In the genomic region with DNA sequence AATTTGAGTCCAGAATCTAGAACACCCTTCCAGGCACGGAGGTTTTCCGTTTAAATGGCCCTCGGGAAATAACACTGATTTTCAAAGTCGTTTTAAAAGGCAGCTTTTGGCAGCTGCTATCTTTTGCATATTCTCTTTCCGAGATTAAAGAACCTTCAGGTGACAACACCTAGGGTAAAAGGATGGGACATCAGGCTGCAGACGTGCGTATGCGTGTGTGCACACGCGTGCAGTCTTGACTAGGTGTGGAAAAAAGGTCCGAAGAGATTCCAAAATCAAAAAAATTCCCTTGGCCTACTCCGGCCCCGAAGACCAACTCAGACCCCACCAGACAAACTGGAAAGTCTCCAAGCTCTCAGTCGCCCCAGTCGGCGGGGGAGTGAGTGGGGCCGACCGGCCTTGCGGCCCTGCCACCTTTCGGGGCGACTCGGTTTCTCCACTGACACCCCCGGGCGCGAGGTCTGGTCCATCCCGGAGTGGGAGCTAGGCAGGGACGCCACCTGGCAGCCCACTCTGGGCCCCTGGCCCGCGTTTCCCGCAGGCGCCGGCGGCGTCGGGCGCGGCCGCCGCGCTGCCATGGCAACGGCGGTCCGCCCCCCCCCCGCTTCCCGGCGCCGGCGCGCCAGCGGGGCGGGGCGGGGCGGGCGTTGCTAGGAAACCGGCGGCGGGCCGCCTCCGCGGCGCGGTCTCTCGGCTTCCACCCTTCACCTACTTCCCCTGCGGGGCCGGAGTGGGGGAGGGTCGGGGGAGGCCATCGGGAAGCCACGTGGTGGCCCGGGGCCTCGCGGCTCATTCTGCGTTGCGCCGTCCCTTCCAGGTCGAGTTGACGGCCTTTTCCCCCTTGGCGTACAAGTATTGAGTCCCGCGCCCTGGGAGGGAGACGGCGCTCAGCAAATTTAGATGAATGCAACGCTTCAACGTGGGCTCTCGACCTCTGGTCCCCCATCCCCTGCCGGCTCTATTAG, we compare ENCODE assay signal across 8 cellular contexts.
DNase-seq lines count a peak whose midpoint lies in the region; ATAC-seq, FAIRE-seq and TF ChIP-seq lines count a peak whose summit lies in the region.

No MANE protein-coding gene starts in this region.

- H3F3A ChIP-seq in smooth muscle cell (ENCODE audit: low read depth): no peaks in the 10 kb centered on the region

- H4K20me1 ChIP-seq in smooth muscle cell (ENCODE audit: low read depth): no peaks in the 10 kb centered on the region

- H2AFZ ChIP-seq in smooth muscle cell (ENCODE audit: low read depth): peak overlapping the region; percentile 97

- FAIRE-seq in bronchial epithelial cell (lab: Jason Lieb, UNC): no peak

- H3K9ac ChIP-seq in smooth muscle cell (ENCODE audit: low read depth): peak overlapping the region; percentile 80

- no peak for TF ChIP-seq CTCF in GM12865 (IDR thresholded peaks at IDR 0.05; ENCODE audit: insufficient read depth, low read depth, low read length, missing control alignments)
- TF ChIP-seq CTCF in WERI-Rb-1 (IDR thresholded peaks at IDR 0.05; ENCODE audit: low read depth, low read length): no peak
- TF ChIP-seq CTCF in bronchial epithelial cell (IDR thresholded peaks at IDR 0.05; ENCODE audit: insufficient read depth, low read length, severe bottlenecking): no peak
- TF ChIP-seq CTCF in smooth muscle cell (IDR thresholded peaks at IDR 0.05; ENCODE audit: borderline replicate concordance, insufficient read depth, poor library complexity, severe bottlenecking): no peak

- peak; percentile 80 for ATAC-seq in HG02840 (IDR thresholded peaks at IDR 0.05; ENCODE audit: low FRiP score, unreplicated experiment)

- H3K4me1 Mint-ChIP-seq in immature natural killer cell: peaks cover 40 to 52% of the 10 kb centered on the region in 2 donors

- peak; percentile 89 for DNase-seq in GM12865 (ENCODE audit: low read depth)
- DNase-seq in NCI-H2081 (lab: John Stamatoyannopoulos, UW): peak; percentile 60 to 70
- peak; percentile 79 for DNase-seq in WERI-Rb-1
- DNase-seq in bronchial epithelial cell (ENCODE audit: low read depth): peak; percentile 28
- peak; percentile 82 to 85 (median 85) for DNase-seq in immature natural killer cell
- DNase-seq in smooth muscle cell (lab: John Stamatoyannopoulos, UW; ENCODE audit: unreplicated experiment): peak; percentile 55
- DNase-seq in KG1 (lab: John Stamatoyannopoulos, UW): no peak

- peak overlapping the region; percentile 85 for H3K4me2 ChIP-seq in smooth muscle cell

- peaks cover 0 to 7% (median 0%) of the 10 kb centered on the region in 6 donors for H3K9me3 Mint-ChIP-seq in immature natural killer cell

- peak overlapping the region; percentile 80 to 92 (median 86) for H3K27ac Mint-ChIP-seq in immature natural killer cell

- H3K4me3 Mint-ChIP-seq in immature natural killer cell: peak overlapping the region; percentile 71 to 89 (median 75)

- H3K36me3 Mint-ChIP-seq in immature natural killer cell: peaks cover 0 to 4% (median 0%) of the 10 kb centered on the region in 3 donors

- 8% methylated on average over 72 of the region's 85 CpGs for WGBS in smooth muscle cell (ENCODE audit: low lambda C conversion rate)

- H3K36me3 ChIP-seq in WERI-Rb-1 (no peaks in the 10 kb centered on the region), bronchial epithelial cell (ENCODE audit: control insufficient read depth, insufficient read depth, low read length) (no peaks in the 10 kb centered on the region), smooth muscle cell (ENCODE audit: low read depth) (no peaks in the 10 kb centered on the region)

- H3K27ac ChIP-seq in WERI-Rb-1: peak overlapping the region; percentile 57
- H3K27ac ChIP-seq in smooth muscle cell (ENCODE audit: low read depth): peak overlapping the region; percentile 83

- H3K27me3 Mint-ChIP-seq in immature natural killer cell (ENCODE audit: low read depth in 3 of 3): peaks cover 21 to 25% (median 23%) of the 10 kb centered on the region in 3 donors

- H3K27me3 ChIP-seq in WERI-Rb-1 (ENCODE audit: insufficient read depth, low read depth, severe bottlenecking) (no peaks in the 10 kb centered on the region), bronchial epithelial cell (ENCODE audit: control insufficient read depth, insufficient read depth, low read length) (no peaks in the 10 kb centered on the region), smooth muscle cell (ENCODE audit: low read depth) (no peaks in the 10 kb centered on the region)

- no peaks in the 10 kb centered on the region for H3K79me2 ChIP-seq in smooth muscle cell (ENCODE audit: low read depth)

- peaks cover 10% of the 10 kb centered on the region for H3K4me1 ChIP-seq in smooth muscle cell (ENCODE audit: low read depth)

- H3K9me3 ChIP-seq in WERI-Rb-1 (ENCODE audit: severe bottlenecking) (peaks cover 4% of the 10 kb centered on the region), smooth muscle cell (replicated peaks; ENCODE audit: low read depth) (no peaks in the 10 kb centered on the region)

- H3K4me3 ChIP-seq in GM12865 (ENCODE audit: low read depth, low read length) (peak overlapping the region; percentile 63), WERI-Rb-1 (ENCODE audit: low read depth, low read length) (peak overlapping the region; percentile 69), bronchial epithelial cell (ENCODE audit: low read depth, low read length) (peak overlapping the region; percentile 52), smooth muscle cell (peak overlapping the region; percentile 60)
